9 cellular contexts compared by ENCODE assay signal in genomic region chr6:33029297-33030184, GRCh38. TPM values are rescaled to one million over a fixed set of nuclear protein-coding genes. Genes with fewer than 3 reads are reported as not detected.
DNase-seq lines count a peak whose midpoint lies in the region; ATAC-seq, FAIRE-seq and TF ChIP-seq lines count a peak whose summit lies in the region.
"Had no signal": no experiment of that assay in that cellular context is flagged by ENCODE, and none has a peak within 500 bp of the region (broad histone marks: within the 10 kb centered on the region; RNA-seq: fewer than 3 reads in every experiment).

No MANE protein-coding gene starts in this region.

- H3K4me1 Mint-ChIP-seq in T-cell: peaks cover 0 to 17% (median 7%) of the 10 kb centered on the region in 3 donors

- TF ChIP-seq CTCF in right atrium auricular region (IDR thresholded peaks at IDR 0.05) (no peak), testis (IDR thresholded peaks at IDR 0.05) (no peak)

- peaks cover 0 to 2% (median 0%) of the 10 kb centered on the region in 3 donors for H3K9me3 Mint-ChIP-seq in T-cell

- H3K4me3 ChIP-seq in right atrium auricular region: no peak overlapping the region
- H3K4me3 ChIP-seq in testis: no peak overlapping the region

- TF ChIP-seq POLR2A in testis (IDR thresholded peaks at IDR 0.05): no peak

- H3K4me3 Mint-ChIP-seq in T-cell: no peak overlapping the region

- FAIRE-seq in RCC 7860 (lab: Jason Lieb, UNC): no peak

- H3K36me3 Mint-ChIP-seq in T-cell: peaks cover 2% of the 10 kb centered on the region

- H3K27ac ChIP-seq in right atrium auricular region: peak overlapping the region; percentile 50 to 61
- peak overlapping the region; percentile 33 to 70 for H3K27ac ChIP-seq in testis

- H3K27ac Mint-ChIP-seq in T-cell: peak overlapping the region in 1 of 2 donors; percentile 84

- ATAC-seq in HG02798 (IDR thresholded peaks at IDR 0.05; ENCODE audit: poor library complexity, unreplicated experiment) (peak; percentile 79), T-cell (replicated peaks in 1 of 4) (peak; percentile 43 to 80 (median 52))

- H3K27me3 ChIP-seq in right atrium auricular region (no peaks in the 10 kb centered on the region), testis (no peaks in the 10 kb centered on the region)

- POLR2A ChIA-PET in T-cell (lab: Charles Lee): interaction anchor here (0.6 to 1.2 kb wide), 4 partner anchors 45 to 277 kb away, joined by 3 to 9 read pairs (median 4); partner anchors contain the start of gene HLA-DPA1 (in 1 of the 2)

- CTCF ChIA-PET in T-cell (lab: Charles Lee): interaction anchor here in 1 of 2 donors (1.2 to 1.3 kb wide), 2 partner anchors 46 to 50 kb away, joined by 3 read pairs; partner anchors contain the start of gene HLA-DPB1

- DNase-seq in NCI-H2227 (lab: John Stamatoyannopoulos, UW; ENCODE audit: unreplicated experiment): peak; percentile 4
- no peak for DNase-seq in NCI-H2227 treated with DMSO at 0.1 percent for 48 hours (lab: John Stamatoyannopoulos, UW)
- DNase-seq in T-cell: peak in 2 of 34 experiments; percentile 12 to 37
- DNase-seq in right atrium auricular region (ENCODE audit: low spot score): no peak
- DNase-seq in testis: peak; percentile 40
- no peak for DNase-seq in RCC 7860 (ENCODE audit: low spot score)
- no peak for DNase-seq in posterior vena cava (ENCODE audit: low spot score)

- H3K4me1 ChIP-seq in right atrium auricular region: peaks cover 0 to 7% of the 10 kb centered on the region in 2 donors
- H3K4me1 ChIP-seq in testis: peaks cover 9% of the 10 kb centered on the region

- H3K36me3 ChIP-seq in right atrium auricular region: no peaks in the 10 kb centered on the region
- no peaks in the 10 kb centered on the region for H3K36me3 ChIP-seq in testis (ENCODE audit: low read depth, missing control alignments)

- peaks cover 5 to 9% of the 10 kb centered on the region in 2 donors for H3K27me3 Mint-ChIP-seq in T-cell

- H3K9me3 ChIP-seq in right atrium auricular region (peaks cover 0 to 2% of the 10 kb centered on the region in 2 donors), testis (no peaks in the 10 kb centered on the region)

- 58 to 65% methylated on average over 7 of the region's 7 CpGs for WGBS in testis, 2 donors

- intact Hi-C loops in testis (cut with DNase I; ENCODE audit: low total_unique reads) (no loop called here), posterior vena cava (cut with DNase I) (no loop called here)

RNA-seq across cellular contexts. Expression of gene HLA-DOA, which starts 20.1 kb away (rescaled TPM):
- total RNA-seq in T-cell (10 to 100 TPM in 3 of 5 donors, 1 to 10 TPM in 2; 6.1 to 17.0 (median 13.4) TPM), right atrium auricular region (10 to 100 TPM in 1 of 2 donors, 1 to 10 TPM in 1; 2.6 to 15.6 TPM), testis (1 to 10 TPM; 1.2 to 1.7 TPM), posterior vena cava (1 to 10 TPM; 3.1 to 3.5 TPM)
- polyA plus RNA-seq in testis (ENCODE audit: insufficient read depth, low read depth, low replicate concordance): 13.5 TPM
- total RNA-seq: lung microvascular endothelial cell had no signal

RNA-seq across cellular contexts. Expression of gene HLA-DPA1, which starts 43.9 kb away (rescaled TPM):
- 10 to 100 TPM; 29.6 to 68.4 (median 35.9) TPM for total RNA-seq in T-cell
- total RNA-seq in right atrium auricular region: 10 to 100 TPM; 13.1 to 60.5 TPM
- 10 to 100 TPM; 26.5 to 48.9 TPM for total RNA-seq in testis
- polyA plus RNA-seq in testis (ENCODE audit: insufficient read depth, low read depth, low replicate concordance): 143 TPM
- total RNA-seq in posterior vena cava: 10 to 100 TPM; 44.4 to 84.9 TPM

RNA-seq across cellular contexts. Expression of gene HLA-DPB1, which starts 46.2 kb away (rescaled TPM):
- total RNA-seq in T-cell (10 to 100 TPM; 41.2 to 78.9 (median 58.4) TPM), right atrium auricular region (10 to 100 TPM; 22.0 to 76.7 TPM), testis (10 to 100 TPM; 14.4 to 39.5 TPM), posterior vena cava (10 to 100 TPM; 37.4 to 63.9 TPM)
- polyA plus RNA-seq in testis (ENCODE audit: insufficient read depth, low read depth, low replicate concordance): 183 TPM

Comparison
In these comparisons a context has a peak if more than half of its experiments do, and no peak if none do; other contexts are left out.
1. DNase-seq: peak in NCI-H2227 (single experiment) and testis (single experiment); none in NCI-H2227 treated with DMSO at 0.1 percent for 48 hours (single experiment), right atrium auricular region (single experiment), RCC 7860 (single experiment) and posterior vena cava (single experiment).